Comparison of ENCODE assay signal across 33 cellular contexts in the genomic region with DNA sequence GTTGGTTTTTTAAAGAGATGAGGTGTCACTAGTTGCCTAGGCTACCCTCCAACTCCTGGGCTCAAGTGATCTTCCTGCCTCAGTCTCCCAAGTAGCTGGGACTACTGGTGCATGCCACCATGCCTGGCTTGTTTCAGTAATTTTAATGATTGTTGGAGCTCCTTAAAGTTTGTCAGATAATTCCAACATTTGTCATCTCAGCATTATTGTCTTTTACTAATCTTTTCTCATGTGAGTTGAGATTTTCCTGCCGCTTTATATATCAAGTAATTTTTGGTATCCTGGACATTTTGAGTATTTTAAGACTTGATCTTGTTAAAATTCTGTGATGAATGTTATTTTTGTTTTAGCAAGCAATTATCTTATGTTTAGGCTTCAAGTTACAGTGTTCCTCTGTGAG.
"Had no signal": no experiment of that assay in that cellular context is flagged by ENCODE, and none has a peak within 500 bp of the region (broad histone marks: within the 10 kb centered on the region; RNA-seq: fewer than 3 reads in every experiment).

No MANE protein-coding gene starts in this region.

- H3K4me1 ChIP-seq: adrenal gland, ascending aorta, body of pancreas, breast epithelium had no signal

- H3K27me3 ChIP-seq: adrenal gland, ascending aorta, body of pancreas, brain microvascular endothelial cell, breast epithelium, cardiac muscle cell had no signal

- H3K9me3 ChIP-seq: ascending aorta, body of pancreas had no signal

- DNase-seq: activated effector memory CD4-positive, alpha-beta T cell treated with anti-CD3 and anti-CD28 coated beads, Interleukin-2, amount 50 U/mL, for 16 hours; activated effector memory CD4-positive, alpha-beta T cell treated with Interleukin-2 at 50 U/mL for 16 hours; activated gamma-delta T cell; activated gamma-delta T cell treated with Interleukin-2 at 50 U/mL for 16 hours; activated naive CD4-positive, alpha-beta T cell; activated naive CD4-positive, alpha-beta T cell treated with anti-CD3 and anti-CD28 coated beads for 36 hours; activated naive CD4-positive, alpha-beta T cell treated with anti-CD3 and anti-CD28 coated beads, Interleukin-2, amount 10 ng/mL, durations not matched to agents 7 days and 5 days; activated naive CD4-positive, alpha-beta T cell treated with anti-CD3 and anti-CD28 coated beads, Interleukin-2, amount 50 U/mL, for 16 hours; activated naive CD4-positive, alpha-beta T cell treated with Interleukin-2 at 50 U/mL for 16 hours; activated naive CD8-positive, alpha-beta T cell treated with anti-CD3 and anti-CD28 coated beads for 36 hours; activated naive CD8-positive, alpha-beta T cell treated with anti-CD3 and anti-CD28 coated beads, Interleukin-2, amount 10 ng/mL, durations not matched to agents 7 days and 5 days; activated naive CD8-positive, alpha-beta T cell treated with anti-CD3 and anti-CD28 coated beads, Interleukin-2, amount 50 U/mL, for 24 hours; activated T-cell treated with anti-CD3 and anti-CD28 coated beads, Interleukin-2, amount 50 U/mL, for 24 hours; activated T-cell treated with anti-CD3 and anti-CD28 coated beads, Interleukin-2, amount 50 U/mL, for 4 hours; activated T-cell treated with anti-CD3 and anti-CD28 coated beads, Interleukin-2, amount 50 U/mL, for 48 hours; activated T-cell treated with anti-CD3 and anti-CD28 coated beads, Interleukin-2, amount 50 U/mL, for 72 hours; adrenal gland; amniotic stem cell; amygdala; anterior cingulate cortex; aorta; body of pancreas; brain microvascular endothelial cell; caudate nucleus; central memory CD4-positive, alpha-beta T cell; cerebellar nuclear complex had no signal

- ATAC-seq: activated naive CD4-positive, alpha-beta T cell treated with anti-CD3 and anti-CD28 coated beads, Interleukin-2, amount 50 U/mL, for 72 hours; activated naive CD8-positive, alpha-beta T cell treated with anti-CD3 and anti-CD28 coated beads, Interleukin-2, amount 50 U/mL, for 24 hours; activated T-cell treated with anti-CD3 and anti-CD28 coated beads, Interleukin-2, amount 50 U/mL, for 4 hours; activated T-cell treated with anti-CD3 and anti-CD28 coated beads, Interleukin-2, amount 50 U/mL, for 72 hours; activated T-helper 17 cell treated with anti-CD3 and anti-CD28 coated beads, Interleukin-2, amount 50 U/mL, for 72 hours; body of pancreas had no signal

- H3K36me3 ChIP-seq: adrenal gland, ascending aorta, brain microvascular endothelial cell, breast epithelium, cardiac muscle cell had no signal

- H3K4me3 ChIP-seq: adrenal gland, ascending aorta, body of pancreas, breast epithelium, cardiac muscle cell had no signal

- H3K27ac ChIP-seq: adrenal gland, ascending aorta, body of pancreas, brain microvascular endothelial cell, breast epithelium, cardiac muscle cell had no signal

- FAIRE-seq: astrocyte, bronchial epithelial cell had no signal
